Comparison of ENCODE assay signal across 1 cellular context in genomic region chr10:58384095-58384494, GRCh38.
TF ChIP-seq lines count a peak whose summit lies in the region.

No MANE protein-coding gene starts in this region.

TF ChIP-seq in K562, 482 proteins besides CTCF, POLR2A, EP300 and RAD21 (continued from another document and continues in another):
- TF ChIP-seq, protein P1, sequence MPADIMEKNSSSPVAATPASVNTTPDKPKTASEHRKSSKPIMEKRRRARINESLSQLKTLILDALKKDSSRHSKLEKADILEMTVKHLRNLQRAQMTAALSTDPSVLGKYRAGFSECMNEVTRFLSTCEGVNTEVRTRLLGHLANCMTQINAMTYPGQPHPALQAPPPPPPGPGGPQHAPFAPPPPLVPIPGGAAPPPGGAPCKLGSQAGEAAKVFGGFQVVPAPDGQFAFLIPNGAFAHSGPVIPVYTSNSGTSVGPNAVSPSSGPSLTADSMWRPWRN (IDR thresholded peaks at IDR 0.05; ENCODE audit: low read depth), result no peak
- TF ChIP-seq, protein P2, sequence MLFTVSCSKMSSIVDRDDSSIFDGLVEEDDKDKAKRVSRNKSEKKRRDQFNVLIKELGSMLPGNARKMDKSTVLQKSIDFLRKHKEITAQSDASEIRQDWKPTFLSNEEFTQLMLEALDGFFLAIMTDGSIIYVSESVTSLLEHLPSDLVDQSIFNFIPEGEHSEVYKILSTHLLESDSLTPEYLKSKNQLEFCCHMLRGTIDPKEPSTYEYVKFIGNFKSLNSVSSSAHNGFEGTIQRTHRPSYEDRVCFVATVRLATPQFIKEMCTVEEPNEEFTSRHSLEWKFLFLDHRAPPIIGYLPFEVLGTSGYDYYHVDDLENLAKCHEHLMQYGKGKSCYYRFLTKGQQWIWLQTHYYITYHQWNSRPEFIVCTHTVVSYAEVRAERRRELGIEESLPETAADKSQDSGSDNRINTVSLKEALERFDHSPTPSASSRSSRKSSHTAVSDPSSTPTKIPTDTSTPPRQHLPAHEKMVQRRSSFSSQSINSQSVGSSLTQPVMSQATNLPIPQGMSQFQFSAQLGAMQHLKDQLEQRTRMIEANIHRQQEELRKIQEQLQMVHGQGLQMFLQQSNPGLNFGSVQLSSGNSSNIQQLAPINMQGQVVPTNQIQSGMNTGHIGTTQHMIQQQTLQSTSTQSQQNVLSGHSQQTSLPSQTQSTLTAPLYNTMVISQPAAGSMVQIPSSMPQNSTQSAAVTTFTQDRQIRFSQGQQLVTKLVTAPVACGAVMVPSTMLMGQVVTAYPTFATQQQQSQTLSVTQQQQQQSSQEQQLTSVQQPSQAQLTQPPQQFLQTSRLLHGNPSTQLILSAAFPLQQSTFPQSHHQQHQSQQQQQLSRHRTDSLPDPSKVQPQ (CRISPR knock-in tag; IDR thresholded peaks at IDR 0.05; ENCODE audit: borderline replicate concordance), result no peak
- TF ChIP-seq IFI16 (CRISPR knock-in tag; IDR thresholded peaks at IDR 0.05), result no peak
- no peak for TF ChIP-seq HNRNPUL1 (IDR thresholded peaks at IDR 0.05; ENCODE audit: low read length)
- TF ChIP-seq SIX5 (IDR thresholded peaks at IDR 0.05; ENCODE audit: borderline replicate concordance in 1 of 2, insufficient read depth in 1 of 2, low read depth in 1 of 2, low read length in 2 of 2), result no peak
- TF ChIP-seq ZNF282 (CRISPR knock-in tag; IDR thresholded peaks at IDR 0.05), result no peak
- TF ChIP-seq, protein P3, sequence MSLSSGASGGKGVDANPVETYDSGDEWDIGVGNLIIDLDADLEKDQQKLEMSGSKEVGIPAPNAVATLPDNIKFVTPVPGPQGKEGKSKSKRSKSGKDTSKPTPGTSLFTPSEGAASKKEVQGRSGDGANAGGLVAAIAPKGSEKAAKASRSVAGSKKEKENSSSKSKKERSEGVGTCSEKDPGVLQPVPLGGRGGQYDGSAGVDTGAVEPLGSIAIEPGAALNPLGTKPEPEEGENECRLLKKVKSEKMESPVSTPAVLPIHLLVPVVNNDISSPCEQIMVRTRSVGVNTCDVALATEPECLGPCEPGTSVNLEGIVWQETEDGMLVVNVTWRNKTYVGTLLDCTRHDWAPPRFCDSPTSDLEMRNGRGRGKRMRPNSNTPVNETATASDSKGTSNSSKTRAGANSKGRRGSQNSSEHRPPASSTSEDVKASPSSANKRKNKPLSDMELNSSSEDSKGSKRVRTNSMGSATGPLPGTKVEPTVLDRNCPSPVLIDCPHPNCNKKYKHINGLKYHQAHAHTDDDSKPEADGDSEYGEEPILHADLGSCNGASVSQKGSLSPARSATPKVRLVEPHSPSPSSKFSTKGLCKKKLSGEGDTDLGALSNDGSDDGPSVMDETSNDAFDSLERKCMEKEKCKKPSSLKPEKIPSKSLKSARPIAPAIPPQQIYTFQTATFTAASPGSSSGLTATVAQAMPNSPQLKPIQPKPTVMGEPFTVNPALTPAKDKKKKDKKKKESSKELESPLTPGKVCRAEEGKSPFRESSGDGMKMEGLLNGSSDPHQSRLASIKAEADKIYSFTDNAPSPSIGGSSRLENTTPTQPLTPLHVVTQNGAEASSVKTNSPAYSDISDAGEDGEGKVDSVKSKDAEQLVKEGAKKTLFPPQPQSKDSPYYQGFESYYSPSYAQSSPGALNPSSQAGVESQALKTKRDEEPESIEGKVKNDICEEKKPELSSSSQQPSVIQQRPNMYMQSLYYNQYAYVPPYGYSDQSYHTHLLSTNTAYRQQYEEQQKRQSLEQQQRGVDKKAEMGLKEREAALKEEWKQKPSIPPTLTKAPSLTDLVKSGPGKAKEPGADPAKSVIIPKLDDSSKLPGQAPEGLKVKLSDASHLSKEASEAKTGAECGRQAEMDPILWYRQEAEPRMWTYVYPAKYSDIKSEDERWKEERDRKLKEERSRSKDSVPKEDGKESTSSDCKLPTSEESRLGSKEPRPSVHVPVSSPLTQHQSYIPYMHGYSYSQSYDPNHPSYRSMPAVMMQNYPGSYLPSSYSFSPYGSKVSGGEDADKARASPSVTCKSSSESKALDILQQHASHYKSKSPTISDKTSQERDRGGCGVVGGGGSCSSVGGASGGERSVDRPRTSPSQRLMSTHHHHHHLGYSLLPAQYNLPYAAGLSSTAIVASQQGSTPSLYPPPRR (CRISPR knock-in tag; IDR thresholded peaks at IDR 0.05; ENCODE audit: borderline replicate concordance), result no peak
- TF ChIP-seq CREB3L1 (IDR thresholded peaks at IDR 0.05; ENCODE audit: borderline replicate concordance, low read depth), result no peak
- TF ChIP-seq HNRNPL (IDR thresholded peaks at IDR 0.05; ENCODE audit: low read depth, low read length), result no peak
- TF ChIP-seq ARID1B (IDR thresholded peaks at IDR 0.05), result 0 out of 2 replicates have a peak, but pooled peaks have one; percentile 8
- TF ChIP-seq, protein P4, sequence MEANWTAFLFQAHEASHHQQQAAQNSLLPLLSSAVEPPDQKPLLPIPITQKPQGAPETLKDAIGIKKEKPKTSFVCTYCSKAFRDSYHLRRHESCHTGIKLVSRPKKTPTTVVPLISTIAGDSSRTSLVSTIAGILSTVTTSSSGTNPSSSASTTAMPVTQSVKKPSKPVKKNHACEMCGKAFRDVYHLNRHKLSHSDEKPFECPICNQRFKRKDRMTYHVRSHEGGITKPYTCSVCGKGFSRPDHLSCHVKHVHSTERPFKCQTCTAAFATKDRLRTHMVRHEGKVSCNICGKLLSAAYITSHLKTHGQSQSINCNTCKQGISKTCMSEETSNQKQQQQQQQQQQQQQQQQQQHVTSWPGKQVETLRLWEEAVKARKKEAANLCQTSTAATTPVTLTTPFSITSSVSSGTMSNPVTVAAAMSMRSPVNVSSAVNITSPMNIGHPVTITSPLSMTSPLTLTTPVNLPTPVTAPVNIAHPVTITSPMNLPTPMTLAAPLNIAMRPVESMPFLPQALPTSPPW (CRISPR knock-in tag; IDR thresholded peaks at IDR 0.05), result no peak
- no peak for TF ChIP-seq HDAC1 (IDR thresholded peaks at IDR 0.05)
- TF ChIP-seq MEIS2 (IDR thresholded peaks at IDR 0.05; ENCODE audit: partially characterized antibody), result peak; percentile 35
- no peak for TF ChIP-seq ZNF408 (CRISPR knock-in tag; IDR thresholded peaks at IDR 0.05; ENCODE audit: low read depth)
- no peak for TF ChIP-seq CCAR2 (IDR thresholded peaks at IDR 0.05; ENCODE audit: low read depth, low read length)
- no peak for TF ChIP-seq GABPB2 (CRISPR knock-in tag; conservative IDR thresholded peaks at IDR 0.05)
- TF ChIP-seq MAFF (IDR thresholded peaks at IDR 0.05; ENCODE audit: low read length), result no peak
- no peak for TF ChIP-seq ZNF589 (CRISPR knock-in tag; IDR thresholded peaks at IDR 0.05; ENCODE audit: low read depth)
- TF ChIP-seq JUN (IDR thresholded peaks at IDR 0.05; ENCODE audit: borderline replicate concordance, low read depth, low read length), result no peak
- TF ChIP-seq JUN (CRISPR knock-in tag; IDR thresholded peaks at IDR 0.05; ENCODE audit: borderline replicate concordance), result no peak
- no peak for TF ChIP-seq NELFE (IDR thresholded peaks at IDR 0.05; ENCODE audit: insufficient read depth, insufficient read length)
- 0 out of 2 replicates have a peak, but pooled peaks have one; percentile 18 for TF ChIP-seq ZNF644 (tag; IDR thresholded peaks at IDR 0.05; ENCODE audit: low read depth)
- no peak for TF ChIP-seq KDM4B (IDR thresholded peaks at IDR 0.05; ENCODE audit: borderline replicate concordance in 2 of 2, low read depth in 1 of 2)
- no peak for TF ChIP-seq RCOR1 (IDR thresholded peaks at IDR 0.05; ENCODE audit: borderline replicate concordance in 1 of 2, low read depth in 2 of 2, low read length in 2 of 2)
- TF ChIP-seq BRCA1 (IDR thresholded peaks at IDR 0.05), result no peak
- TF ChIP-seq BRCA1 (CRISPR knock-in tag; IDR thresholded peaks at IDR 0.05), result no peak
- TF ChIP-seq HMBOX1 (IDR thresholded peaks at IDR 0.05), result peak; percentile 37
- TF ChIP-seq GATAD2A (IDR thresholded peaks at IDR 0.05), result no peak
- TF ChIP-seq KLF16 (IDR thresholded peaks at IDR 0.05), result no peak
- no peak for TF ChIP-seq ZNF57 (CRISPR knock-in tag; IDR thresholded peaks at IDR 0.05)
- TF ChIP-seq TBL1XR1 (IDR thresholded peaks at IDR 0.05; ENCODE audit: low read length in 2 of 2), result no peak
- peak in 1 of 2 experiments; percentile 66; a peak in 2 of 4 replicates for TF ChIP-seq FOXA3 (CRISPR knock-in tag; conservative IDR thresholded peaks at IDR 0.05 in 1 of 2, IDR thresholded peaks at IDR 0.05 in 1 of 2)
- TF ChIP-seq TBP (optimal IDR thresholded peaks at IDR 0.05; ENCODE audit: low read depth, low read length), result peak; percentile 16
- TF ChIP-seq SOX6 (IDR thresholded peaks at IDR 0.05), result no peak
- TF ChIP-seq, protein P5, sequence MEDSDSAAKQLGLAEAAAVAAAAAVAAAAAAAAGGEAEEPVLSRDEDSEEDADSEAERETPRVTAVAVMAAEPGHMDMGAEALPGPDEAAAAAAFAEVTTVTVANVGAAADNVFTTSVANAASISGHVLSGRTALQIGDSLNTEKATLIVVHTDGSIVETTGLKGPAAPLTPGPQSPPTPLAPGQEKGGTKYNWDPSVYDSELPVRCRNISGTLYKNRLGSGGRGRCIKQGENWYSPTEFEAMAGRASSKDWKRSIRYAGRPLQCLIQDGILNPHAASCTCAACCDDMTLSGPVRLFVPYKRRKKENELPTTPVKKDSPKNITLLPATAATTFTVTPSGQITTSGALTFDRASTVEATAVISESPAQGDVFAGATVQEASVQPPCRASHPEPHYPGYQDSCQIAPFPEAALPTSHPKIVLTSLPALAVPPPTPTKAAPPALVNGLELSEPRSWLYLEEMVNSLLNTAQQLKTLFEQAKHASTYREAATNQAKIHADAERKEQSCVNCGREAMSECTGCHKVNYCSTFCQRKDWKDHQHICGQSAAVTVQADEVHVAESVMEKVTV (CRISPR knock-in tag; IDR thresholded peaks at IDR 0.05), result no peak
- no peak for TF ChIP-seq EWSR1 (IDR thresholded peaks at IDR 0.05; ENCODE audit: borderline replicate concordance, low read depth, partially characterized antibody)
- TF ChIP-seq, protein P6, sequence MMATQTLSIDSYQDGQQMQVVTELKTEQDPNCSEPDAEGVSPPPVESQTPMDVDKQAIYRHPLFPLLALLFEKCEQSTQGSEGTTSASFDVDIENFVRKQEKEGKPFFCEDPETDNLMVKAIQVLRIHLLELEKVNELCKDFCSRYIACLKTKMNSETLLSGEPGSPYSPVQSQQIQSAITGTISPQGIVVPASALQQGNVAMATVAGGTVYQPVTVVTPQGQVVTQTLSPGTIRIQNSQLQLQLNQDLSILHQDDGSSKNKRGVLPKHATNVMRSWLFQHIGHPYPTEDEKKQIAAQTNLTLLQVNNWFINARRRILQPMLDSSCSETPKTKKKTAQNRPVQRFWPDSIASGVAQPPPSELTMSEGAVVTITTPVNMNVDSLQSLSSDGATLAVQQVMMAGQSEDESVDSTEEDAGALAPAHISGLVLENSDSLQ (IDR thresholded peaks at IDR 0.05), result peak; percentile 22; the same call in 1 of the 2 replicates
- peak; percentile 33 for TF ChIP-seq RFX1 (IDR thresholded peaks at IDR 0.05)
- no peak for TF ChIP-seq ETV1 (tag; conservative IDR thresholded peaks at IDR 0.05; ENCODE audit: low read depth)
- TF ChIP-seq THRAP3 (IDR thresholded peaks at IDR 0.05; ENCODE audit: borderline replicate concordance), result no peak
- no peak for TF ChIP-seq TCFL5 (CRISPR knock-in tag; conservative IDR thresholded peaks at IDR 0.05)
- TF ChIP-seq SMARCE1 (IDR thresholded peaks at IDR 0.05), result peak; percentile 47; the same call in 1 of the 2 replicates
- TF ChIP-seq SPI1 (IDR thresholded peaks at IDR 0.05; ENCODE audit: borderline replicate concordance, low read depth, low read length), result peak; percentile 98
- TF ChIP-seq FOXJ3 (CRISPR knock-in tag; IDR thresholded peaks at IDR 0.05), result peak; percentile 86
- no peak for TF ChIP-seq PML (IDR thresholded peaks at IDR 0.05; ENCODE audit: low read length)
- TF ChIP-seq SRSF9 (IDR thresholded peaks at IDR 0.05; ENCODE audit: borderline replicate concordance, low read depth, low read length), result no peak
- TF ChIP-seq ETS2 (tag; IDR thresholded peaks at IDR 0.05; ENCODE audit: borderline replicate concordance, poor library complexity, severe bottlenecking), result no peak
- no peak for TF ChIP-seq RB1 (IDR thresholded peaks at IDR 0.05; ENCODE audit: low read depth)
- no peak for TF ChIP-seq SNRNP70 (optimal IDR thresholded peaks at IDR 0.05; ENCODE audit: low read depth, low read length)
- TF ChIP-seq STAT6 (CRISPR knock-in tag; IDR thresholded peaks at IDR 0.05), result no peak
- TF ChIP-seq ZNF232 (CRISPR knock-in tag; IDR thresholded peaks at IDR 0.05), result no peak
- TF ChIP-seq WHSC1 (IDR thresholded peaks at IDR 0.05; ENCODE audit: low read length), result no peak
